ENCODE assay signal across 9 cellular contexts in genomic region chr3:45644467-45645201, GRCh38. TPM values are rescaled to one million over a fixed set of nuclear protein-coding genes. Genes with fewer than 3 reads are reported as not detected.
DNase-seq lines count a peak whose midpoint lies in the region; ATAC-seq and TF ChIP-seq lines count a peak whose summit lies in the region.
"Had no signal": no experiment of that assay in that cellular context is flagged by ENCODE, and none has a peak within 500 bp of the region (broad histone marks: within the 10 kb centered on the region; RNA-seq: fewer than 3 reads in every experiment).

No MANE protein-coding gene starts in this region.

- POLR2A ChIA-PET in CD8-positive, alpha-beta T cell (lab: Charles Lee), result no interaction called here
- POLR2A ChIA-PET in PC-3 (lab: Charles Lee; ENCODE audit: unreplicated experiment), result interaction anchor here (1.0 kb wide), 1 partner anchor 19 kb away, joined by 6 read pairs; no protein-coding TSS in a partner anchor

- peak overlapping the region; percentile 89 for H3K9ac ChIP-seq in PC-3 (ENCODE audit: low read length)

- H3K27ac ChIP-seq in CD8-positive, alpha-beta T cell (ENCODE audit: low read depth, low read length), result no peak overlapping the region
- H3K27ac ChIP-seq in PC-3 (ENCODE audit: low read length), result peak overlapping the region; percentile 97
- H3K27ac ChIP-seq in osteoblast (ENCODE audit: low read depth, low read length), result peak overlapping the region; percentile 99

- no peak for TF ChIP-seq CTCF in CD8-positive, alpha-beta T cell (IDR thresholded peaks at IDR 0.05)
- TF ChIP-seq CTCF in PC-3 (conservative IDR thresholded peaks at IDR 0.05; ENCODE audit: low read depth, low read length), result no peak
- no peak for TF ChIP-seq CTCF in endothelial cell (IDR thresholded peaks at IDR 0.05; ENCODE audit: unreplicated experiment)
- TF ChIP-seq CTCF in osteoblast (IDR thresholded peaks at IDR 0.05; ENCODE audit: extremely low read depth, low read depth, low read length), result no peak
- TF ChIP-seq CTCF in GM13977 (IDR thresholded peaks at IDR 0.05; ENCODE audit: extremely low read depth, insufficient read depth, missing control alignments), result no peak

- peaks cover 10% of the 10 kb centered on the region for H3F3A ChIP-seq in PC-3 (ENCODE audit: low read length, unreplicated experiment)

- H3K36me3 ChIP-seq in CD8-positive, alpha-beta T cell (ENCODE audit: insufficient read depth, low read length), result no peaks in the 10 kb centered on the region
- peaks cover 24% of the 10 kb centered on the region for H3K36me3 ChIP-seq in PC-3 (ENCODE audit: low read depth, low read length)
- peaks cover 8% of the 10 kb centered on the region for H3K36me3 ChIP-seq in osteoblast (ENCODE audit: insufficient read depth, low read length)

- no peak overlapping the region for H3K4me3 Mint-ChIP-seq in CD8-positive, alpha-beta T cell
- peak overlapping the region; percentile 32 for H3K4me3 Mint-ChIP-seq in endothelial cell (ENCODE audit: unreplicated experiment)

- no TSS peak for BruUV-seq in PC-3 (replicated peaks; lab: Mats Ljungman, UMichigan)

- H3K27ac Mint-ChIP-seq in CD8-positive, alpha-beta T cell, result peak overlapping the region; percentile 6
- H3K27ac Mint-ChIP-seq in endothelial cell (ENCODE audit: unreplicated experiment), result peak overlapping the region; percentile 25

- H2AFZ ChIP-seq in PC-3 (ENCODE audit: low read length), result no peak overlapping the region
- no peak overlapping the region for H2AFZ ChIP-seq in osteoblast (ENCODE audit: low read length)

- no peak for DNase-seq in CD8-positive, alpha-beta T cell
- DNase-seq in PC-3 (peak; percentile 91), endothelial cell (ENCODE audit: low spot score) (no peak), osteoblast (ENCODE audit: insufficient read length, low spot score, missing footprints) (peak; percentile 95), GM13977 (ENCODE audit: low spot score) (no peak), activated gamma-delta T cell (lab: John Stamatoyannopoulos, UW) (no peak), medulla oblongata (ENCODE audit: extremely low spot score) (no peak)
- DNase-seq: NCI-H1105 treated with DMSO at 0.1 percent for 48 hours had no signal

- H3K9me3 Mint-ChIP-seq in CD8-positive, alpha-beta T cell, result peaks cover 11% of the 10 kb centered on the region
- H3K9me3 Mint-ChIP-seq in endothelial cell (ENCODE audit: unreplicated experiment), result no peaks in the 10 kb centered on the region

- CTCF ChIA-PET in CD8-positive, alpha-beta T cell (lab: Charles Lee), result interaction anchor here (1.1 to 1.9 kb wide), 4 partner anchors 12 to 604 kb away, joined by 3 to 8 read pairs (median 4); no protein-coding TSS in a partner anchor
- CTCF ChIA-PET in PC-3 (lab: Charles Lee), result interaction anchor here (0.7 to 1.7 kb wide), 2 partner anchors 15 to 32 kb away, joined by 3 to 22 read pairs; no protein-coding TSS in a partner anchor

- peaks cover 8% of the 10 kb centered on the region for H3K4me1 Mint-ChIP-seq in CD8-positive, alpha-beta T cell (ENCODE audit: low read depth)
- peaks cover 68% of the 10 kb centered on the region for H3K4me1 Mint-ChIP-seq in endothelial cell (ENCODE audit: unreplicated experiment)

- no peak for ATAC-seq in CD8-positive, alpha-beta T cell
- ATAC-seq in PC-3, result peak; percentile 37
- no peak for ATAC-seq in HG03280 (IDR thresholded peaks at IDR 0.05; ENCODE audit: unreplicated experiment)

- H3K9me2 ChIP-seq in PC-3 (replicated peaks; ENCODE audit: low read length), result no peaks in the 10 kb centered on the region

- H3K79me2 ChIP-seq in PC-3 (ENCODE audit: low read length), result peaks cover 82% of the 10 kb centered on the region
- peaks cover 68% of the 10 kb centered on the region for H3K79me2 ChIP-seq in osteoblast (ENCODE audit: insufficient read depth, low read length)

- peaks cover 63% of the 10 kb centered on the region for H3K36me3 Mint-ChIP-seq in CD8-positive, alpha-beta T cell
- peaks cover 14% of the 10 kb centered on the region for H3K36me3 Mint-ChIP-seq in endothelial cell (ENCODE audit: low read depth, unreplicated experiment)

- H3K4me3 ChIP-seq in CD8-positive, alpha-beta T cell (ENCODE audit: low read depth, low read length), result no peak overlapping the region
- H3K4me3 ChIP-seq in PC-3 (ENCODE audit: low read length) (peak overlapping the region; percentile 31), osteoblast (ENCODE audit: insufficient read depth, low read length) (peak overlapping the region; percentile 38)

- H3K4me1 ChIP-seq in CD8-positive, alpha-beta T cell (ENCODE audit: insufficient read depth, low read length), result no peaks in the 10 kb centered on the region
- H3K4me1 ChIP-seq in PC-3 (ENCODE audit: insufficient read depth, low read length) (peaks cover 76% of the 10 kb centered on the region), osteoblast (ENCODE audit: insufficient read depth, low read length) (peaks cover 62% of the 10 kb centered on the region)

- intact Hi-C loops in CD8-positive, alpha-beta T cell (cut with DNase I, micrococcal nuclease), result no loop called here
- intact Hi-C loops in PC-3 (cut with micrococcal nuclease), result loop anchor here (1.0 to 2.0 kb wide), 2 partner anchors 18 to 36 kb away; no protein-coding TSS in a partner anchor

- no peaks in the 10 kb centered on the region for H3K9me3 ChIP-seq in CD8-positive, alpha-beta T cell (ENCODE audit: low read length)
- H3K9me3 ChIP-seq in PC-3 (ENCODE audit: low read length), result no peaks in the 10 kb centered on the region
- no peaks in the 10 kb centered on the region for H3K9me3 ChIP-seq in osteoblast (ENCODE audit: low read depth, low read length)

- no peaks in the 10 kb centered on the region for H4K20me1 ChIP-seq in PC-3 (ENCODE audit: low read length)
- no peaks in the 10 kb centered on the region for H4K20me1 ChIP-seq in osteoblast (ENCODE audit: insufficient read depth, low read length)

- H3K27me3 ChIP-seq in CD8-positive, alpha-beta T cell (ENCODE audit: insufficient read depth, low read length), result no peaks in the 10 kb centered on the region
- H3K27me3 ChIP-seq in PC-3 (ENCODE audit: low read length), result no peaks in the 10 kb centered on the region
- H3K27me3 ChIP-seq in osteoblast (ENCODE audit: insufficient read depth, low read length), result no peaks in the 10 kb centered on the region

- no peaks in the 10 kb centered on the region for H3K27me3 Mint-ChIP-seq in CD8-positive, alpha-beta T cell (ENCODE audit: low read depth)
- H3K27me3 Mint-ChIP-seq in endothelial cell (ENCODE audit: unreplicated experiment), result no peaks in the 10 kb centered on the region

- H3K4me2 ChIP-seq in PC-3 (ENCODE audit: low read length), result peak overlapping the region; percentile 79
- peak overlapping the region; percentile 67 for H3K4me2 ChIP-seq in osteoblast (ENCODE audit: insufficient read depth, low read length)

- in situ Hi-C loops in GM13977 (cut with MboI; ENCODE audit: low pct_unique_long_range_greater_than_20kb, low sequenced_read_pairs, unreplicated experiment), result no loop called here

RNA-seq across cellular contexts. Expression of gene SACM1L, which starts 44.6 kb away (rescaled TPM):
- 10 to 100 TPM; 54.4 to 56.7 TPM for total RNA-seq in CD8-positive, alpha-beta T cell
- total RNA-seq in PC-3 (2014; rRNA removed) (30.1 and 46.7 TPM in 2 replicates), endothelial cell (ENCODE audit: unreplicated experiment) (46.8 TPM), osteoblast (28.6 and 39.5 TPM in 2 replicates)

RNA-seq across cellular contexts. Expression of gene LIMD1, which starts 50.1 kb away (rescaled TPM):
- total RNA-seq in CD8-positive, alpha-beta T cell, result 10 to 100 TPM; 13.5 to 13.8 TPM
- total RNA-seq in PC-3 (2014; rRNA removed) (37.1 and 42.7 TPM in 2 replicates), endothelial cell (ENCODE audit: unreplicated experiment) (56.1 TPM), osteoblast (14.4 and 17.4 TPM in 2 replicates)

Comparison
In these comparisons a context has a peak if more than half of its experiments do, and no peak if none do; other contexts are left out.
1. DNase-seq: peak in PC-3 (single experiment) and osteoblast (single experiment); none in CD8-positive, alpha-beta T cell (0 of 7), endothelial cell (single experiment), GM13977 (single experiment), activated gamma-delta T cell (single experiment) and medulla oblongata (single experiment).